ENCODE assay signal across 11 cellular contexts in the genomic region with DNA sequence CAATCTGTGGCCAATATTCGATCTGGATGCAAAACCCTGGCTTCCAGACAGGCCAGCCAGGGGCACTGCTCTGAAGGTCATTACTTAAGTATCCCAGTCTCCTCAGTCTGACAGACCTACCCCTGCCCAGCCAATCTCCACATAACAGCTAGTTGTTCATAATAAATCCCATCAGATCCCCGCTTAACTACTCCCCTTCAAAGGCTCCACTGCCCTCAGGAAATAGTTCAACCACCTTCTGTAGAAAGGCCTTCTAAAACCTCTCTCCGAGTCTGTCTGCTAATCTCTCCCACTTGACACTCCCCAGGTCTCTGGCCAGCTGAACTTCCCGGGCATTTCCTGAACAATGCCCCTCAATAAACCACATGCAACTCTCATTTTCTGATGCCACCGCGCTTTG. TPM values are rescaled to one million over a fixed set of nuclear protein-coding genes. Genes with fewer than 3 reads are reported as not detected.
DNase-seq lines count a peak whose midpoint lies in the region; ATAC-seq and TF ChIP-seq lines count a peak whose summit lies in the region.
"Had no signal": no experiment of that assay in that cellular context is flagged by ENCODE, and none has a peak within 500 bp of the region (broad histone marks: within the 10 kb centered on the region; RNA-seq: fewer than 3 reads in every experiment).

No MANE protein-coding gene starts in this region.

- intact Hi-C loops in OCI-LY7 (cut with micrococcal nuclease; ENCODE audit: unreplicated experiment), result no loop called here
- intact Hi-C loops in CD8-positive, alpha-beta T cell (cut with DNase I, micrococcal nuclease), result no loop called here

- H3K27ac Mint-ChIP-seq in activated naive CD8-positive, alpha-beta T cell treated with anti-CD3 and anti-CD28 coated beads, Interleukin-2, amount 10 ng/mL, durations not matched to agents 7 days and 5 days, result peak overlapping the region; percentile 14
- H3K27ac Mint-ChIP-seq in activated naive CD8-positive, alpha-beta T cell treated with anti-CD3 and anti-CD28 coated beads, Interleukin-2, amount 50 U/mL, for 24 hours, result no peak overlapping the region
- H3K27ac Mint-ChIP-seq in effector memory CD8-positive, alpha-beta T cell, result peak overlapping the region in 1 of 2 donors; percentile 29
- peak overlapping the region; percentile 40 for H3K27ac Mint-ChIP-seq in stimulated activated memory B cell treated with anti-CD40 and anti-IgM and Interleukin-4, amounts not matched to agents 10 μg/mL and 1 μg/mL and 100 μg/mL, for 72 hours
- H3K27ac Mint-ChIP-seq in CD8-positive, alpha-beta T cell, result no peak overlapping the region
- H3K27ac Mint-ChIP-seq: CD4-positive, alpha-beta T cell had no signal

- ATAC-seq in activated naive CD8-positive, alpha-beta T cell treated with anti-CD3 and anti-CD28 coated beads, Interleukin-2, amount 10 ng/mL, durations not matched to agents 7 days and 5 days (ENCODE audit: low read depth), result no peak
- ATAC-seq in activated naive CD8-positive, alpha-beta T cell treated with anti-CD3 and anti-CD28 coated beads, Interleukin-2, amount 50 U/mL, for 24 hours, result no peak
- no peak for ATAC-seq in effector memory CD8-positive, alpha-beta T cell (replicated peaks)
- no peak for ATAC-seq in stimulated activated memory B cell treated with anti-CD40 and anti-IgM and Interleukin-4, amounts not matched to agents 10 μg/mL and 1 μg/mL and 100 μg/mL, for 72 hours
- ATAC-seq in foreskin keratinocyte, result no peak
- no peak for ATAC-seq in CD8-positive, alpha-beta T cell

- BruUV-seq in OCI-LY7 (replicated peaks; lab: Mats Ljungman, UMichigan), result no TSS peak

- H4K20me1 ChIP-seq in OCI-LY7 (ENCODE audit: insufficient read depth, low read length), result peaks cover 18% of the 10 kb centered on the region

- CTCF ChIA-PET in OCI-LY7 (lab: Charles Lee; ENCODE audit: unreplicated experiment), result interaction anchor here (1.0 kb wide), 1 partner anchor 30 kb away, joined by 3 read pairs; no protein-coding TSS in a partner anchor
- CTCF ChIA-PET in CD8-positive, alpha-beta T cell (lab: Charles Lee), result interaction anchor here (0.6 kb wide), 1 partner anchor 78 kb away, joined by 3 read pairs; no protein-coding TSS in a partner anchor

- H3K4me1 Mint-ChIP-seq in activated naive CD8-positive, alpha-beta T cell treated with anti-CD3 and anti-CD28 coated beads, Interleukin-2, amount 10 ng/mL, durations not matched to agents 7 days and 5 days, result peaks cover 51% of the 10 kb centered on the region
- peaks cover 27% of the 10 kb centered on the region for H3K4me1 Mint-ChIP-seq in activated naive CD8-positive, alpha-beta T cell treated with anti-CD3 and anti-CD28 coated beads, Interleukin-2, amount 50 U/mL, for 24 hours
- H3K4me1 Mint-ChIP-seq in effector memory CD8-positive, alpha-beta T cell (ENCODE audit: low read depth in 2 of 2), result peaks cover 7 to 16% of the 10 kb centered on the region in 2 donors
- H3K4me1 Mint-ChIP-seq in stimulated activated memory B cell treated with anti-CD40 and anti-IgM and Interleukin-4, amounts not matched to agents 10 μg/mL and 1 μg/mL and 100 μg/mL, for 72 hours, result peaks cover 33% of the 10 kb centered on the region
- peaks cover 1% of the 10 kb centered on the region for H3K4me1 Mint-ChIP-seq in CD8-positive, alpha-beta T cell (ENCODE audit: low read depth)

- peak overlapping the region; percentile 31 for H3K27ac ChIP-seq in OCI-LY7 (ENCODE audit: low read depth, low read length, poor library complexity, severe bottlenecking)
- no peak overlapping the region for H3K27ac ChIP-seq in foreskin keratinocyte
- no peak overlapping the region for H3K27ac ChIP-seq in CD8-positive, alpha-beta T cell (ENCODE audit: low read depth, low read length)

- no peaks in the 10 kb centered on the region for H3K27me3 ChIP-seq in foreskin keratinocyte
- H3K27me3 ChIP-seq in CD8-positive, alpha-beta T cell (ENCODE audit: insufficient read depth, low read length), result no peaks in the 10 kb centered on the region

- H3K4me3 ChIP-seq in OCI-LY7 (ENCODE audit: low read depth, low read length, poor library complexity, severe bottlenecking), result peak overlapping the region; percentile 57
- no peak overlapping the region for H3K4me3 ChIP-seq in CD8-positive, alpha-beta T cell (ENCODE audit: low read depth, low read length)

- peaks cover 45% of the 10 kb centered on the region for H3K36me3 ChIP-seq in OCI-LY7 (ENCODE audit: insufficient read depth, low read length)
- H3K36me3 ChIP-seq in CD8-positive, alpha-beta T cell (ENCODE audit: insufficient read depth, low read length), result no peaks in the 10 kb centered on the region

- no peak for DNase-seq in activated naive CD8-positive, alpha-beta T cell treated with anti-CD3 and anti-CD28 coated beads, Interleukin-2, amount 10 ng/mL, durations not matched to agents 7 days and 5 days
- DNase-seq in activated naive CD8-positive, alpha-beta T cell treated with anti-CD3 and anti-CD28 coated beads, Interleukin-2, amount 50 U/mL, for 24 hours, result no peak
- peak; percentile 12 for DNase-seq in OCI-LY7 (ENCODE audit: low spot score)
- no peak for DNase-seq in effector memory CD8-positive, alpha-beta T cell
- DNase-seq in foreskin keratinocyte, result no peak
- DNase-seq in NCI-H446 (lab: John Stamatoyannopoulos, UW), result no peak
- no peak for DNase-seq in CD8-positive, alpha-beta T cell
- DNase-seq: activated CD4-positive, alpha-beta T cell treated with anti-CD3 and anti-CD28 coated beads, Interleukin-2, amount 50 U/mL, for 1 hour; CD4-positive, alpha-beta T cell; kidney glomerular epithelial cell had no signal

- H3K4me1 ChIP-seq in OCI-LY7 (ENCODE audit: insufficient read depth, low read length, poor library complexity, severe bottlenecking) (peaks cover 54% of the 10 kb centered on the region), foreskin keratinocyte (peaks cover 24% of the 10 kb centered on the region)
- peaks cover 2% of the 10 kb centered on the region for H3K4me1 ChIP-seq in CD8-positive, alpha-beta T cell (ENCODE audit: insufficient read depth, low read length)

- peaks cover 32% of the 10 kb centered on the region for H3K36me3 Mint-ChIP-seq in activated naive CD8-positive, alpha-beta T cell treated with anti-CD3 and anti-CD28 coated beads, Interleukin-2, amount 10 ng/mL, durations not matched to agents 7 days and 5 days
- peaks cover 19% of the 10 kb centered on the region for H3K36me3 Mint-ChIP-seq in activated naive CD8-positive, alpha-beta T cell treated with anti-CD3 and anti-CD28 coated beads, Interleukin-2, amount 50 U/mL, for 24 hours (ENCODE audit: low read depth)
- H3K36me3 Mint-ChIP-seq in effector memory CD8-positive, alpha-beta T cell (ENCODE audit: insufficient read depth), result peaks cover 5% of the 10 kb centered on the region
- H3K36me3 Mint-ChIP-seq in stimulated activated memory B cell treated with anti-CD40 and anti-IgM and Interleukin-4, amounts not matched to agents 10 μg/mL and 1 μg/mL and 100 μg/mL, for 72 hours, result no peaks in the 10 kb centered on the region
- H3K36me3 Mint-ChIP-seq in CD8-positive, alpha-beta T cell, result peaks cover 5% of the 10 kb centered on the region

- no peak overlapping the region for H2AFZ ChIP-seq in OCI-LY7 (ENCODE audit: low read length)

- no peaks in the 10 kb centered on the region for H3K9me3 Mint-ChIP-seq in activated naive CD8-positive, alpha-beta T cell treated with anti-CD3 and anti-CD28 coated beads, Interleukin-2, amount 10 ng/mL, durations not matched to agents 7 days and 5 days
- no peaks in the 10 kb centered on the region for H3K9me3 Mint-ChIP-seq in activated naive CD8-positive, alpha-beta T cell treated with anti-CD3 and anti-CD28 coated beads, Interleukin-2, amount 50 U/mL, for 24 hours
- no peaks in the 10 kb centered on the region for H3K9me3 Mint-ChIP-seq in effector memory CD8-positive, alpha-beta T cell
- no peaks in the 10 kb centered on the region for H3K9me3 Mint-ChIP-seq in stimulated activated memory B cell treated with anti-CD40 and anti-IgM and Interleukin-4, amounts not matched to agents 10 μg/mL and 1 μg/mL and 100 μg/mL, for 72 hours
- no peaks in the 10 kb centered on the region for H3K9me3 Mint-ChIP-seq in CD8-positive, alpha-beta T cell
- H3K9me3 Mint-ChIP-seq: CD4-positive, alpha-beta T cell had no signal

- POLR2A ChIA-PET in activated naive CD8-positive, alpha-beta T cell treated with anti-CD3 and anti-CD28 coated beads, Interleukin-2, amount 10 ng/mL, durations not matched to agents 7 days and 5 days (lab: Charles Lee), result no interaction called here
- POLR2A ChIA-PET in OCI-LY7 (lab: Charles Lee), result interaction anchor here (1.6 to 2.1 kb wide), 2 partner anchors 14 to 34 kb away, joined by 3 to 5 read pairs; a partner anchor contains a TSS
- POLR2A ChIA-PET in CD8-positive, alpha-beta T cell (lab: Charles Lee), result interaction anchor here (0.6 kb wide), 1 partner anchor 9 kb away, joined by 3 read pairs; no protein-coding TSS in a partner anchor

- no peak overlapping the region for H3K4me3 Mint-ChIP-seq in activated naive CD8-positive, alpha-beta T cell treated with anti-CD3 and anti-CD28 coated beads, Interleukin-2, amount 10 ng/mL, durations not matched to agents 7 days and 5 days
- no peak overlapping the region for H3K4me3 Mint-ChIP-seq in activated naive CD8-positive, alpha-beta T cell treated with anti-CD3 and anti-CD28 coated beads, Interleukin-2, amount 50 U/mL, for 24 hours
- peak overlapping the region; percentile 2 to 55 for H3K4me3 Mint-ChIP-seq in effector memory CD8-positive, alpha-beta T cell
- H3K4me3 Mint-ChIP-seq in stimulated activated memory B cell treated with anti-CD40 and anti-IgM and Interleukin-4, amounts not matched to agents 10 μg/mL and 1 μg/mL and 100 μg/mL, for 72 hours, result peak overlapping the region; percentile 13
- no peak overlapping the region for H3K4me3 Mint-ChIP-seq in CD8-positive, alpha-beta T cell
- H3K4me3 Mint-ChIP-seq: CD4-positive, alpha-beta T cell had no signal

- H3K27me3 Mint-ChIP-seq in activated naive CD8-positive, alpha-beta T cell treated with anti-CD3 and anti-CD28 coated beads, Interleukin-2, amount 10 ng/mL, durations not matched to agents 7 days and 5 days, result no peaks in the 10 kb centered on the region
- no peaks in the 10 kb centered on the region for H3K27me3 Mint-ChIP-seq in activated naive CD8-positive, alpha-beta T cell treated with anti-CD3 and anti-CD28 coated beads, Interleukin-2, amount 50 U/mL, for 24 hours
- H3K27me3 Mint-ChIP-seq in effector memory CD8-positive, alpha-beta T cell, result no peaks in the 10 kb centered on the region
- H3K27me3 Mint-ChIP-seq in stimulated activated memory B cell treated with anti-CD40 and anti-IgM and Interleukin-4, amounts not matched to agents 10 μg/mL and 1 μg/mL and 100 μg/mL, for 72 hours, result no peaks in the 10 kb centered on the region
- no peaks in the 10 kb centered on the region for H3K27me3 Mint-ChIP-seq in CD8-positive, alpha-beta T cell (ENCODE audit: low read depth)
- H3K27me3 Mint-ChIP-seq: CD4-positive, alpha-beta T cell had no signal

- no peaks in the 10 kb centered on the region for H3K9me2 ChIP-seq in OCI-LY7 (ENCODE audit: insufficient read depth, low read length)

- H3K9me3 ChIP-seq in OCI-LY7 (ENCODE audit: low read length), result no peaks in the 10 kb centered on the region
- no peaks in the 10 kb centered on the region for H3K9me3 ChIP-seq in CD8-positive, alpha-beta T cell (ENCODE audit: low read length)

- peak overlapping the region; percentile 80 for H3K4me2 ChIP-seq in OCI-LY7 (ENCODE audit: low read length)

- peaks cover 98% of the 10 kb centered on the region for H3K79me2 ChIP-seq in OCI-LY7 (ENCODE audit: insufficient read depth, low read depth, low read length)

- TF ChIP-seq CTCF in OCI-LY7 (conservative IDR thresholded peaks at IDR 0.05; ENCODE audit: low read length), result no peak
- TF ChIP-seq CTCF in foreskin keratinocyte (conservative IDR thresholded peaks at IDR 0.05), result no peak
- TF ChIP-seq CTCF in CD8-positive, alpha-beta T cell (IDR thresholded peaks at IDR 0.05), result no peak

RNA-seq across cellular contexts. Expression of a gene that starts 6.1 kb away (rescaled TPM):
- 100 to 1,000 TPM; 132 to 149 TPM for total RNA-seq in activated naive CD8-positive, alpha-beta T cell treated with anti-CD3 and anti-CD28 coated beads, Interleukin-2, amount 10 ng/mL, durations not matched to agents 7 days and 5 days
- total RNA-seq in OCI-LY7 (2014; rRNA removed; shearing (Covaris generic)), result 224 and 402 TPM in 2 replicates
- 149 and 150 TPM in 2 replicates for total RNA-seq in OCI-LY7 (2022)
- 136 and 183 TPM in 2 replicates for total RNA-seq in foreskin keratinocyte
- 112 and 147 TPM in 2 replicates for polyA plus RNA-seq in foreskin keratinocyte
- 10 to 100 TPM; 24.6 to 31.3 TPM for total RNA-seq in CD8-positive, alpha-beta T cell

RNA-seq across cellular contexts. Expression of a gene that starts 33.6 kb away (rescaled TPM):
- 10 to 100 TPM; 31.5 to 31.6 TPM for total RNA-seq in activated naive CD8-positive, alpha-beta T cell treated with anti-CD3 and anti-CD28 coated beads, Interleukin-2, amount 10 ng/mL, durations not matched to agents 7 days and 5 days
- 74.8 and 77.7 TPM in 2 replicates for total RNA-seq in OCI-LY7 (2014; rRNA removed; shearing (Covaris generic))
- total RNA-seq in OCI-LY7 (2022) (84.5 and 96.9 TPM in 2 replicates), foreskin keratinocyte (14.4 and 16.5 TPM in 2 replicates)
- 15.3 and 18.2 TPM in 2 replicates for polyA plus RNA-seq in foreskin keratinocyte
- 1 to 10 TPM; 3.9 to 4.1 TPM for total RNA-seq in CD8-positive, alpha-beta T cell

RNA-seq across cellular contexts. Expression of a gene that starts 34.1 kb away (rescaled TPM):
- total RNA-seq in activated naive CD8-positive, alpha-beta T cell treated with anti-CD3 and anti-CD28 coated beads, Interleukin-2, amount 10 ng/mL, durations not matched to agents 7 days and 5 days, result 10 to 100 TPM; 22.8 to 26.2 TPM
- total RNA-seq in OCI-LY7 (2014; rRNA removed; shearing (Covaris generic)), result 3.9 and 4.7 TPM in 2 replicates
- total RNA-seq in OCI-LY7 (2022), result 13.0 and 13.2 TPM in 2 replicates
- total RNA-seq in foreskin keratinocyte, result 15.3 and 15.8 TPM in 2 replicates
- polyA plus RNA-seq in foreskin keratinocyte, result 14.8 and 19.0 TPM in 2 replicates
- 10 to 100 TPM; 30.1 to 33.0 TPM for total RNA-seq in CD8-positive, alpha-beta T cell

RNA-seq across cellular contexts. Expression of a gene that starts 53.2 kb away (rescaled TPM):
- 10 to 100 TPM; 77.9 to 78.6 TPM for total RNA-seq in activated naive CD8-positive, alpha-beta T cell treated with anti-CD3 and anti-CD28 coated beads, Interleukin-2, amount 10 ng/mL, durations not matched to agents 7 days and 5 days
- total RNA-seq in OCI-LY7 (2014; rRNA removed; shearing (Covaris generic)), result 38.3 and 46.1 TPM in 2 replicates
- 62.3 and 68.0 TPM in 2 replicates for total RNA-seq in OCI-LY7 (2022)
- 59.0 and 59.7 TPM in 2 replicates for total RNA-seq in foreskin keratinocyte
- 46.5 and 52.5 TPM in 2 replicates for polyA plus RNA-seq in foreskin keratinocyte
- 10 to 100 TPM; 18.2 to 21.0 TPM for total RNA-seq in CD8-positive, alpha-beta T cell

RNA-seq across cellular contexts. Expression of a gene that starts 55.9 kb away (rescaled TPM):
- 10 to 100 TPM; 28.1 to 29.2 TPM for total RNA-seq in activated naive CD8-positive, alpha-beta T cell treated with anti-CD3 and anti-CD28 coated beads, Interleukin-2, amount 10 ng/mL, durations not matched to agents 7 days and 5 days
- total RNA-seq in OCI-LY7 (2014; rRNA removed; shearing (Covaris generic)), result 31.8 and 35.8 TPM in 2 replicates
- total RNA-seq in OCI-LY7 (2022) (38.6 and 39.7 TPM in 2 replicates), foreskin keratinocyte (15.7 and 16.1 TPM in 2 replicates)
- polyA plus RNA-seq in foreskin keratinocyte, result 23.7 and 25.1 TPM in 2 replicates
- total RNA-seq in CD8-positive, alpha-beta T cell, result 1 to 10 TPM; 5.1 to 6.0 TPM

Comparison
In these comparisons a context has a peak if more than half of its experiments do, and no peak if none do; other contexts are left out.
1. H3K27ac Mint-ChIP-seq: peak in activated naive CD8-positive, alpha-beta T cell treated with anti-CD3 and anti-CD28 coated beads, Interleukin-2, amount 10 ng/mL, durations not matched to agents 7 days and 5 days (single experiment) and stimulated activated memory B cell treated with anti-CD40 and anti-IgM and Interleukin-4, amounts not matched to agents 10 μg/mL and 1 μg/mL and 100 μg/mL, for 72 hours (single experiment); none in activated naive CD8-positive, alpha-beta T cell treated with anti-CD3 and anti-CD28 coated beads, Interleukin-2, amount 50 U/mL, for 24 hours (single experiment) and CD8-positive, alpha-beta T cell (single experiment).
2. H3K4me3 Mint-ChIP-seq: peak in effector memory CD8-positive, alpha-beta T cell (2 of 2) and stimulated activated memory B cell treated with anti-CD40 and anti-IgM and Interleukin-4, amounts not matched to agents 10 μg/mL and 1 μg/mL and 100 μg/mL, for 72 hours (single experiment); none in activated naive CD8-positive, alpha-beta T cell treated with anti-CD3 and anti-CD28 coated beads, Interleukin-2, amount 10 ng/mL, durations not matched to agents 7 days and 5 days (single experiment), activated naive CD8-positive, alpha-beta T cell treated with anti-CD3 and anti-CD28 coated beads, Interleukin-2, amount 50 U/mL, for 24 hours (single experiment) and CD8-positive, alpha-beta T cell (single experiment).